ENCODE assay signal across 12 cellular contexts in genomic region chr1:43373034-43373940, GRCh38. TPM values are rescaled to one million over a fixed set of nuclear protein-coding genes. Genes with fewer than 3 reads are reported as not detected.
DNase-seq lines count a peak whose midpoint lies in the region; ATAC-seq, FAIRE-seq and TF ChIP-seq lines count a peak whose summit lies in the region.
"Had no signal": no experiment of that assay in that cellular context is flagged by ENCODE, and none has a peak within 500 bp of the region (broad histone marks: within the 10 kb centered on the region; RNA-seq: fewer than 3 reads in every experiment).

No MANE protein-coding gene starts in this region.

- H3K27ac ChIP-seq in heart left ventricle (peak overlapping the region in 10 of 12 donors; percentile 19 to 71 (median 52)), small intestine (ENCODE audit: low read depth in 1 of 2, low read length in 1 of 2) (peak overlapping the region in 1 of 2 donors; percentile 22)

- H3K4me3 Mint-ChIP-seq in stimulated activated naive CD8-positive, alpha-beta T cell treated with anti-CD3 and anti-CD28 coated beads, Interleukin-15, amount 100 ng/mL, for 72 hours: no peak overlapping the region
- H3K4me3 Mint-ChIP-seq: activated CD4-positive, alpha-beta memory T cell treated with anti-CD3 and anti-CD28 coated beads, Interleukin-2, amount 10 ng/mL, durations not matched to agents 7 days and 5 days had no signal

- peaks cover 17% of the 10 kb centered on the region for H3K4me1 ChIP-seq in adipocyte (ENCODE audit: control insufficient read depth, insufficient read depth, low read length)
- peaks cover 0 to 31% (median 14%) of the 10 kb centered on the region in 12 donors for H3K4me1 ChIP-seq in heart left ventricle
- peaks cover 2 to 7% of the 10 kb centered on the region in 2 donors for H3K4me1 ChIP-seq in small intestine (ENCODE audit: control insufficient read depth in 2 of 2, insufficient read depth in 1 of 2, low read depth in 1 of 2, low read length in 1 of 2)

- H3K36me3 ChIP-seq in adipocyte (ENCODE audit: control insufficient read depth, insufficient read depth, low read length, severe bottlenecking): no peaks in the 10 kb centered on the region
- H3K36me3 ChIP-seq in heart left ventricle: peaks cover 0 to 17% (median 3%) of the 10 kb centered on the region in 9 donors
- peaks cover 0 to 2% of the 10 kb centered on the region in 2 donors for H3K36me3 ChIP-seq in small intestine (ENCODE audit: control insufficient read depth in 2 of 2, insufficient read depth in 2 of 2, low read length in 2 of 2)

- H3K27me3 Mint-ChIP-seq in stimulated activated naive CD8-positive, alpha-beta T cell treated with anti-CD3 and anti-CD28 coated beads, Interleukin-15, amount 100 ng/mL, for 72 hours: no peaks in the 10 kb centered on the region
- H3K27me3 Mint-ChIP-seq: activated CD4-positive, alpha-beta memory T cell treated with anti-CD3 and anti-CD28 coated beads, Interleukin-2, amount 10 ng/mL, durations not matched to agents 7 days and 5 days had no signal

- H3K4me1 Mint-ChIP-seq in stimulated activated naive CD8-positive, alpha-beta T cell treated with anti-CD3 and anti-CD28 coated beads, Interleukin-15, amount 100 ng/mL, for 72 hours: peaks cover 14% of the 10 kb centered on the region

- no peak overlapping the region for H3K27ac Mint-ChIP-seq in stimulated activated naive CD8-positive, alpha-beta T cell treated with anti-CD3 and anti-CD28 coated beads, Interleukin-15, amount 100 ng/mL, for 72 hours
- H3K27ac Mint-ChIP-seq: activated CD4-positive, alpha-beta memory T cell treated with anti-CD3 and anti-CD28 coated beads, Interleukin-2, amount 10 ng/mL, durations not matched to agents 7 days and 5 days had no signal

- no peak for FAIRE-seq in small intestine (lab: Jason Lieb, UNC)

- TF ChIP-seq CTCF in heart left ventricle (IDR thresholded peaks at IDR 0.05) (no peak), lower leg skin (IDR thresholded peaks at IDR 0.05) (no peak)

- WGBS in heart left ventricle, 4 donors: 33 to 50% (median 44%) methylated on average over 4 of the region's 4 CpGs
- WGBS in small intestine, 3 donors: 21 to 58% (median 35%) methylated on average over 4 of the region's 4 CpGs
- WGBS in lower leg skin, 2 donors: 38 to 47% methylated on average over 4 of the region's 4 CpGs

- intact Hi-C loops in heart left ventricle (cut with DNase I): no loop called here
- intact Hi-C loops in lower leg skin (cut with DNase I; ENCODE audit: low total_unique reads): no loop called here

- ATAC-seq in heart left ventricle: peak in 2 of 4 donors; percentile 46 to 47
- ATAC-seq in stimulated activated naive CD8-positive, alpha-beta T cell treated with anti-CD3 and anti-CD28 coated beads, Interleukin-15, amount 100 ng/mL, for 72 hours: no peak

- H3K9me3 ChIP-seq in adipocyte (ENCODE audit: control insufficient read depth, low read length) (no peaks in the 10 kb centered on the region), heart left ventricle (no peaks in the 10 kb centered on the region), small intestine (ENCODE audit: control insufficient read depth, low read depth) (no peaks in the 10 kb centered on the region)

- H3K9me3 Mint-ChIP-seq in stimulated activated naive CD8-positive, alpha-beta T cell treated with anti-CD3 and anti-CD28 coated beads, Interleukin-15, amount 100 ng/mL, for 72 hours: no peaks in the 10 kb centered on the region
- H3K9me3 Mint-ChIP-seq: activated CD4-positive, alpha-beta memory T cell treated with anti-CD3 and anti-CD28 coated beads, Interleukin-2, amount 10 ng/mL, durations not matched to agents 7 days and 5 days had no signal

- peak; percentile 58 for DNase-seq in H4 (ENCODE audit: low spot score)
- DNase-seq in adipocyte (ENCODE audit: low read depth): peak; percentile 63
- peak in 2 of 5 donors; percentile 40 to 48 for DNase-seq in heart left ventricle
- DNase-seq in small intestine: peak; percentile 47
- DNase-seq in lower leg skin (ENCODE audit: low spot score in 2 of 2): no peak
- DNase-seq in NCI-H1105 (lab: John Stamatoyannopoulos, UW): no peak
- no peak for DNase-seq in stimulated activated naive CD8-positive, alpha-beta T cell treated with anti-CD3 and anti-CD28 coated beads, Interleukin-15, amount 100 ng/mL, for 72 hours
- DNase-seq in SKM-1 treated with dmso at 0.1 percent for 144 hours (lab: John Stamatoyannopoulos, UW; ENCODE audit: unreplicated experiment): no peak
- DNase-seq: activated CD4-positive, alpha-beta memory T cell treated with anti-CD3 and anti-CD28 coated beads, Interleukin-2, amount 10 ng/mL, durations not matched to agents 7 days and 5 days; NCI-H187; SIG-M5; stimulated activated CD8-positive, alpha-beta memory T cell treated with anti-CD3 and anti-CD28 coated beads, Interleukin-4, amount 100 ng/mL, for 48 hours had no signal

- H3K4me3 ChIP-seq in adipocyte (ENCODE audit: low read length) (no peak overlapping the region), heart left ventricle (no peak overlapping the region), small intestine (ENCODE audit: low read depth in 1 of 2, low read length in 2 of 2) (no peak overlapping the region), lower leg skin (ENCODE audit: low read depth, poor library complexity, severe bottlenecking) (no peak overlapping the region)

- H3K9ac ChIP-seq in adipocyte (ENCODE audit: low read length): no peak overlapping the region

- no peaks in the 10 kb centered on the region for H3K27me3 ChIP-seq in adipocyte (replicated peaks; ENCODE audit: control insufficient read depth, insufficient read depth, low read length)
- no peaks in the 10 kb centered on the region for H3K27me3 ChIP-seq in heart left ventricle
- H3K27me3 ChIP-seq in small intestine (ENCODE audit: control insufficient read depth in 2 of 2, insufficient read depth in 2 of 2, low read length in 2 of 2): no peaks in the 10 kb centered on the region

- TF ChIP-seq POLR2A in heart left ventricle (IDR thresholded peaks at IDR 0.05): peak in 1 of 2 donors; percentile 14
- no peak for TF ChIP-seq POLR2A in lower leg skin (IDR thresholded peaks at IDR 0.05)

RNA-seq across cellular contexts. Expression of gene ELOVL1, which starts 5.5 kb away (rescaled TPM):
- 120 and 138 TPM in 2 replicates for total RNA-seq in H4 (2014; rRNA removed; shearing (Covaris generic))
- total RNA-seq in heart left ventricle (10 to 100 TPM; 22.1 to 63.5 (median 33.6) TPM), lower leg skin (100 to 1,000 TPM; 359 to 592 (median 401) TPM)
- polyA plus RNA-seq in heart left ventricle (10 to 100 TPM; 25.7 to 93.4 TPM), small intestine (100 to 1,000 TPM in 1 of 3 donors, 10 to 100 TPM in 2; 60.6 to 105 (median 64.6) TPM)

RNA-seq across cellular contexts. Expression of gene CDC20, which starts 14.5 kb away (rescaled TPM):
- 313 and 327 TPM in 2 replicates for total RNA-seq in H4 (2014; rRNA removed; shearing (Covaris generic))
- total RNA-seq in heart left ventricle (10 to 100 TPM in 1 of 9 donors, 1 to 10 TPM in 5, under 1 TPM in 3; 0.45 to 16.9 (median 1.5) TPM), lower leg skin (10 to 100 TPM in 1 of 4 donors, 1 to 10 TPM in 3; 2.7 to 12.1 (median 6.5) TPM)
- polyA plus RNA-seq in heart left ventricle (under 1 TPM; 0.38 to 0.49 TPM), small intestine (10 to 100 TPM in 1 of 3 donors, 1 to 10 TPM in 2; 3.8 to 62.2 (median 6.3) TPM)

RNA-seq across cellular contexts. Expression of gene MED8, which starts 16.3 kb away (rescaled TPM):
- total RNA-seq in H4 (2014; rRNA removed; shearing (Covaris generic)): 113 and 119 TPM in 2 replicates
- total RNA-seq in heart left ventricle (10 to 100 TPM; 13.7 to 25.4 (median 16.9) TPM), lower leg skin (10 to 100 TPM; 43.6 to 58.4 (median 50.8) TPM)
- polyA plus RNA-seq in heart left ventricle (10 to 100 TPM; 11.7 to 31.4 TPM), small intestine (10 to 100 TPM; 36.6 to 40.3 (median 38.9) TPM)

RNA-seq across cellular contexts. Expression of gene SZT2, which starts 16.4 kb away (rescaled TPM):
- 4.2 and 6.3 TPM in 2 replicates for total RNA-seq in H4 (2014; rRNA removed; shearing (Covaris generic))
- total RNA-seq in heart left ventricle (10 to 100 TPM; 19.0 to 39.7 (median 24.4) TPM), lower leg skin (10 to 100 TPM; 33.2 to 75.3 (median 42.0) TPM)
- polyA plus RNA-seq in heart left ventricle (10 to 100 TPM; 13.1 to 29.1 TPM), small intestine (10 to 100 TPM in 2 of 3 donors, 1 to 10 TPM in 1; 8.9 to 21.5 (median 16.5) TPM)

RNA-seq across cellular contexts. Expression of gene MPL, which starts 35.7 kb away (rescaled TPM):
- not detected in 2 replicates for total RNA-seq in H4 (2014; rRNA removed; shearing (Covaris generic))
- under 1 TPM; 0.25 to 0.98 (median 0.59) TPM for total RNA-seq in heart left ventricle
- polyA plus RNA-seq in heart left ventricle: under 1 TPM in 1 of 2 donors, not detected in 1; 0.11 TPM
- not detected for polyA plus RNA-seq in small intestine
- under 1 TPM in 1 of 4 donors, not detected in 3; 0.15 TPM for total RNA-seq in lower leg skin
- total RNA-seq: activated CD4-positive, alpha-beta memory T cell treated with anti-CD3 and anti-CD28 coated beads, Interleukin-2, amount 10 ng/mL, durations not matched to agents 7 days and 5 days had no signal

Comparison
In these comparisons a context has a peak if more than half of its experiments do, and no peak if none do; other contexts are left out.
1. DNase-seq: peak in H4 (single experiment), adipocyte (single experiment) and small intestine (single experiment); none in lower leg skin (0 of 2), NCI-H1105 (single experiment), stimulated activated naive CD8-positive, alpha-beta T cell treated with anti-CD3 and anti-CD28 coated beads, Interleukin-15, amount 100 ng/mL, for 72 hours (0 of 2) and SKM-1 treated with dmso at 0.1 percent for 144 hours (single experiment).
2. RNA of gene CDC20, which starts 14.5 kb away (total RNA-seq): 313 to 327 TPM in H4; 2.7 to 12.1 TPM in lower leg skin and 0.45 to 16.9 TPM in heart left ventricle; every median in the first group is over 10 times any median in the second.